Comparison of ENCODE assay signal across 29 cellular contexts in genomic region chr14:98208074-98208675, GRCh38.
DNase-seq lines count a peak whose midpoint lies in the region; ATAC-seq, FAIRE-seq and TF ChIP-seq lines count a peak whose summit lies in the region.
"Had no signal": no experiment of that assay in that cellular context is flagged by ENCODE, and none has a peak within 500 bp of the region (broad histone marks: within the 10 kb centered on the region; RNA-seq: fewer than 3 reads in every experiment).

No MANE protein-coding gene starts in this region.

- H3K36me3 ChIP-seq in DND-41 (ENCODE audit: insufficient read depth, low read length) (no peaks in the 10 kb centered on the region), H1 (ENCODE audit: control insufficient read depth in 2 of 4, insufficient read depth in 4 of 4, low read length in 3 of 4) (no peaks in the 10 kb centered on the region)
- H3K36me3 ChIP-seq: HAP-1, left lung, ovary had no signal

- POLR2A ChIA-PET in activated CD8-positive, alpha-beta T cell treated with anti-CD3 and anti-CD28 coated beads for 36 hours (lab: Charles Lee), result interaction anchor here (0.8 to 1.5 kb wide), 2 partner anchors 9 to 41 kb away, joined by 3 to 4 read pairs; no protein-coding TSS in a partner anchor
- POLR2A ChIA-PET in H1 (lab: Charles Lee; ENCODE audit: partially characterized antibody), result no interaction called here

- peaks cover 13% of the 10 kb centered on the region for H3K9me3 Mint-ChIP-seq in activated CD4-positive, alpha-beta T cell treated with anti-CD3 and anti-CD28 coated beads, Interleukin-2, amount 10 ng/mL, durations not matched to agents 24 days and 14 days
- H3K9me3 Mint-ChIP-seq in activated CD8-positive, alpha-beta T cell treated with anti-CD3 and anti-CD28 coated beads for 36 hours, result peaks cover 4% of the 10 kb centered on the region
- H3K9me3 Mint-ChIP-seq: activated B cell treated with CpG ODN at 0.5 μM for 24 hours, natural killer cell had no signal

- no peak for FAIRE-seq in H1 (lab: Jason Lieb, UNC)
- FAIRE-seq: A549, astrocyte, frontal cortex had no signal

- no peak overlapping the region for H2BK20ac ChIP-seq in H1 (ENCODE audit: low read length)

- CTCF ChIA-PET in activated CD8-positive, alpha-beta T cell treated with anti-CD3 and anti-CD28 coated beads for 36 hours (lab: Charles Lee), result interaction anchor here (1.2 to 2.5 kb wide), 2 partner anchors 11 to 1058 kb away, joined by 4 to 6 read pairs; no protein-coding TSS in a partner anchor
- CTCF ChIA-PET in H1 (lab: Charles Lee; ENCODE audit: partially characterized antibody), result interaction anchor here (1.4 kb wide), 1 partner anchor 1023 kb away, joined by 3 read pairs; no protein-coding TSS in a partner anchor

- TF ChIP-seq EP300 in H1 (IDR thresholded peaks at IDR 0.05; ENCODE audit: borderline replicate concordance in 1 of 2, low read depth in 2 of 2, low read length in 2 of 2), result no peak

- TF ChIP-seq POLR2A in H1 (IDR thresholded peaks at IDR 0.05; ENCODE audit: control extremely low read depth in 1 of 2, low read depth in 2 of 2, low read length in 2 of 2), result no peak

- H3K27me3 ChIP-seq in DND-41 (ENCODE audit: insufficient read depth, low read length, poor library complexity) (no peaks in the 10 kb centered on the region), H1 (replicated peaks in 1 of 4; ENCODE audit: control insufficient read depth in 3 of 4, extremely low read depth in 1 of 4, insufficient read depth in 3 of 4, low read length in 3 of 4) (no peaks in the 10 kb centered on the region)
- H3K27me3 ChIP-seq: left lung, ovary had no signal

- H3K4me2 ChIP-seq in DND-41 (ENCODE audit: insufficient read depth, low read length) (no peak overlapping the region), H1 (ENCODE audit: insufficient read depth in 1 of 2, low read depth in 2 of 2, low read length in 2 of 2) (no peak overlapping the region)
- H3K4me2 ChIP-seq: A549 had no signal

- peaks cover 4% of the 10 kb centered on the region for H3K36me3 Mint-ChIP-seq in activated CD4-positive, alpha-beta T cell treated with anti-CD3 and anti-CD28 coated beads, Interleukin-2, amount 10 ng/mL, durations not matched to agents 24 days and 14 days (ENCODE audit: low read depth)
- H3K36me3 Mint-ChIP-seq in activated CD8-positive, alpha-beta T cell treated with anti-CD3 and anti-CD28 coated beads for 36 hours (ENCODE audit: low read depth), result peaks cover 10% of the 10 kb centered on the region
- H3K36me3 Mint-ChIP-seq: natural killer cell had no signal

- H2BK12ac ChIP-seq in H1 (ENCODE audit: low read depth, low read length), result no peak overlapping the region

- H4K5ac ChIP-seq in H1 (ENCODE audit: insufficient read length, low read depth, low read length), result no peak overlapping the region

- no peak overlapping the region for H3K18ac ChIP-seq in H1 (ENCODE audit: extremely low read depth, low read length)

- H2AFZ ChIP-seq in DND-41 (ENCODE audit: low read depth, low read length) (no peak overlapping the region), H1 (ENCODE audit: low read length) (peak overlapping the region; percentile 46; the same call in 1 of the 2 replicates)

- WGBS in H1 (ENCODE audit: extremely low coverage in 1 of 2, insufficient coverage in 1 of 2, insufficient read length in 1 of 2, insufficient replicate concordance in 2 of 2, low coverage in 1 of 2, low lambda C conversion rate in 2 of 2, missing lambda C conversion rate in 1 of 2), 2 experiments, result 100% methylated on average over 1 of the region's 1 CpG; no CpG with 5 or more reads in 1 of the 2 experiments

- H4K91ac ChIP-seq in H1 (replicated peaks; ENCODE audit: insufficient read length, low read length), result no peak overlapping the region

- DNase-seq in activated CD4-positive, alpha-beta T cell treated with anti-CD3 and anti-CD28 coated beads, Interleukin-2, amount 10 ng/mL, durations not matched to agents 24 days and 14 days, result no peak
- DNase-seq in activated CD4-positive, alpha-beta T cell treated with anti-CD3 and anti-CD28 coated beads, Interleukin-2, amount 50 U/mL, for 4 hours, result no peak
- DNase-seq in DND-41, result peak; percentile 43
- no peak for DNase-seq in activated CD8-positive, alpha-beta T cell treated with anti-CD3 and anti-CD28 coated beads for 36 hours
- DNase-seq in H1 (ENCODE audit: low read depth in 1 of 2, low spot score in 2 of 2), result no peak
- no peak for DNase-seq in DMS79 (lab: John Stamatoyannopoulos, UW)
- DNase-seq: activated B cell treated with CpG ODN at 0.5 μM for 24 hours; activated gamma-delta T cell treated with Interleukin-2 at 50 U/mL for 16 hours; cerebellar nuclear complex; effector CD4-positive, alpha-beta T cell; erythroblast; hippocampal formation; KBM-7; left lung; natural killer cell; NCI-H187; NCI-H526 treated with DMSO at 0.1 percent for 48 hours; ovary; RPMI8226; stimulated activated CD4-positive, alpha-beta T cell treated with anti-CD3 and anti-CD28 coated beads, Interleukin-4, amount 100 ng/mL, for 1 hour; T1000; trophoblast cell had no signal

- peak overlapping the region; percentile 99 for H3K27ac ChIP-seq in DND-41 (ENCODE audit: low read length)
- H3K27ac ChIP-seq in H1 (ENCODE audit: low read depth, low read length), result no peak overlapping the region
- H3K27ac ChIP-seq: A549, left lung, ovary had no signal

- no peaks in the 10 kb centered on the region for H3K9me3 ChIP-seq in DND-41 (ENCODE audit: insufficient read depth, low read length, severe bottlenecking)
- no peaks in the 10 kb centered on the region for H3K9me3 ChIP-seq in H1 (ENCODE audit: insufficient read depth in 2 of 2, low read depth in 1 of 2, low read length in 1 of 2)
- H3K9me3 ChIP-seq: A549, HAP-1, left lung, ovary had no signal

- H3K23me2 ChIP-seq in H1 (ENCODE audit: low read depth, low read length), result no peaks in the 10 kb centered on the region

- H3K4me3 Mint-ChIP-seq in activated CD4-positive, alpha-beta T cell treated with anti-CD3 and anti-CD28 coated beads, Interleukin-2, amount 10 ng/mL, durations not matched to agents 24 days and 14 days, result peak overlapping the region; percentile 47
- peak overlapping the region; percentile 32 for H3K4me3 Mint-ChIP-seq in activated CD8-positive, alpha-beta T cell treated with anti-CD3 and anti-CD28 coated beads for 36 hours
- H3K4me3 Mint-ChIP-seq: activated B cell treated with CpG ODN at 0.5 μM for 24 hours, B cell, natural killer cell had no signal

- H4K20me1 ChIP-seq in DND-41 (ENCODE audit: insufficient read depth, low read length) (no peaks in the 10 kb centered on the region), H1 (replicated peaks in 1 of 2; ENCODE audit: control insufficient read depth in 1 of 2, insufficient read depth in 2 of 2, low read length in 2 of 2) (no peaks in the 10 kb centered on the region)

- H3K4me1 ChIP-seq in DND-41 (ENCODE audit: insufficient read depth, low read length), result peaks cover 100% of the 10 kb centered on the region
- H3K4me1 ChIP-seq in H1 (replicated peaks in 1 of 4; ENCODE audit: control insufficient read depth in 3 of 4, insufficient read depth in 4 of 4, low read length in 3 of 4), result peaks cover 0 to 6% (median 5%) of the 10 kb centered on the region in 4 experiments; a peak in 5 of 7 replicates
- H3K4me1 ChIP-seq: A549, HAP-1, left lung had no signal

- H3K4me1 Mint-ChIP-seq in activated CD4-positive, alpha-beta T cell treated with anti-CD3 and anti-CD28 coated beads, Interleukin-2, amount 10 ng/mL, durations not matched to agents 24 days and 14 days, result peaks cover 69% of the 10 kb centered on the region
- peaks cover 91% of the 10 kb centered on the region for H3K4me1 Mint-ChIP-seq in activated CD8-positive, alpha-beta T cell treated with anti-CD3 and anti-CD28 coated beads for 36 hours (ENCODE audit: low read depth)
- H3K4me1 Mint-ChIP-seq: activated B cell treated with CpG ODN at 0.5 μM for 24 hours, B cell had no signal

- H4K8ac ChIP-seq in H1 (ENCODE audit: extremely low read depth, insufficient read depth, low read length), result no peak overlapping the region

- H3K4me3 ChIP-seq in DND-41 (ENCODE audit: low read depth in 1 of 2, low read length in 2 of 2), result no peak overlapping the region
- no peak overlapping the region for H3K4me3 ChIP-seq in H1 (ENCODE audit: extremely low read depth in 1 of 4, insufficient read depth in 2 of 4, low read depth in 3 of 4, low read length in 4 of 4)
- H3K4me3 ChIP-seq: A549, HAP-1, left lung, ovary had no signal

- no peaks in the 10 kb centered on the region for H3K79me1 ChIP-seq in H1 (ENCODE audit: low read depth, low read length)

- no peak overlapping the region for H2AK5ac ChIP-seq in H1 (ENCODE audit: low read depth, low read length)

- 0 out of 2 replicates have a peak overlapping the region, but pooled peaks have one; percentile 2 for H2BK5ac ChIP-seq in H1 (ENCODE audit: low read depth, low read length)

- intact Hi-C loops in activated CD4-positive, alpha-beta T cell treated with anti-CD3 and anti-CD28 coated beads, Interleukin-2, amount 10 ng/mL, durations not matched to agents 24 days and 14 days (cut with micrococcal nuclease), result loop anchor here (2.0 kb wide), 1 partner anchor 13 kb away; no protein-coding TSS in a partner anchor
- intact Hi-C loops in activated CD8-positive, alpha-beta T cell treated with anti-CD3 and anti-CD28 coated beads for 36 hours (cut with micrococcal nuclease), result no loop called here

- H3K9ac ChIP-seq in DND-41 (ENCODE audit: low read depth, low read length) (peak overlapping the region; percentile 76), H1 (replicated peaks in 1 of 4; ENCODE audit: extremely low read depth in 1 of 4, low read depth in 3 of 4, low read length in 3 of 4) (no peak overlapping the region)

- no peak overlapping the region for H3K56ac ChIP-seq in H1 (replicated peaks; ENCODE audit: insufficient read length, low read depth, low read length)

- peak overlapping the region; percentile 4 for H2BK120ac ChIP-seq in H1 (replicated peaks; ENCODE audit: low read depth, low read length)

- no peak overlapping the region for H3K23ac ChIP-seq in H1 (ENCODE audit: insufficient read length)

- H3K14ac ChIP-seq in H1 (ENCODE audit: insufficient read length), result no peak overlapping the region

- H3K27ac Mint-ChIP-seq in activated CD4-positive, alpha-beta T cell treated with anti-CD3 and anti-CD28 coated beads, Interleukin-2, amount 10 ng/mL, durations not matched to agents 24 days and 14 days, result peak overlapping the region; percentile 64
- H3K27ac Mint-ChIP-seq in activated CD8-positive, alpha-beta T cell treated with anti-CD3 and anti-CD28 coated beads for 36 hours, result peak overlapping the region; percentile 94
- H3K27ac Mint-ChIP-seq: activated B cell treated with CpG ODN at 0.5 μM for 24 hours, B cell, natural killer cell had no signal

- no peak for TF ChIP-seq CTCF in DND-41 (IDR thresholded peaks at IDR 0.05; ENCODE audit: borderline replicate concordance, extremely low read depth, low read length, poor library complexity, severe bottlenecking)
- no peak for TF ChIP-seq CTCF in activated CD8-positive, alpha-beta T cell treated with anti-CD3 and anti-CD28 coated beads for 36 hours (IDR thresholded peaks at IDR 0.05)
- TF ChIP-seq CTCF in H1 (IDR thresholded peaks at IDR 0.05; ENCODE audit: control extremely low read depth in 1 of 3, insufficient read depth in 1 of 3, low read depth in 1 of 3, low read length in 3 of 3), result no peak

- H3K27me3 Mint-ChIP-seq in activated CD4-positive, alpha-beta T cell treated with anti-CD3 and anti-CD28 coated beads, Interleukin-2, amount 10 ng/mL, durations not matched to agents 24 days and 14 days, result no peaks in the 10 kb centered on the region
- H3K27me3 Mint-ChIP-seq in activated CD8-positive, alpha-beta T cell treated with anti-CD3 and anti-CD28 coated beads for 36 hours, result no peaks in the 10 kb centered on the region
- H3K27me3 Mint-ChIP-seq: activated B cell treated with CpG ODN at 0.5 μM for 24 hours, B cell had no signal

- 0 out of 2 replicates have a peak overlapping the region, but pooled peaks have one; percentile 2 for H2BK15ac ChIP-seq in H1 (ENCODE audit: low read length)

- ATAC-seq in DND-41 (ENCODE audit: insufficient read depth, low read depth), result no peak
- ATAC-seq in activated CD8-positive, alpha-beta T cell treated with anti-CD3 and anti-CD28 coated beads for 36 hours, result no peak
- no peak for ATAC-seq in GM18861 (IDR thresholded peaks at IDR 0.05; ENCODE audit: unreplicated experiment)
- ATAC-seq in GM21447 (IDR thresholded peaks at IDR 0.05; ENCODE audit: unreplicated experiment), result no peak
- ATAC-seq: A549, left lung, natural killer cell had no signal

- no peak overlapping the region for H3K4ac ChIP-seq in H1 (replicated peaks; ENCODE audit: insufficient read length, low read depth, low read length)

- peaks cover 46% of the 10 kb centered on the region for H3K79me2 ChIP-seq in DND-41 (ENCODE audit: insufficient read depth, low read length)
- peaks cover 0 to 3% of the 10 kb centered on the region in 2 experiments; a peak in 1 of 4 replicates for H3K79me2 ChIP-seq in H1 (ENCODE audit: control insufficient read depth in 1 of 2, insufficient read depth in 2 of 2, low read length in 2 of 2)

- no peak for TF ChIP-seq RAD21 in H1 (IDR thresholded peaks at IDR 0.05 in 1 of 2, conservative IDR thresholded peaks at IDR 0.05 in 1 of 2; ENCODE audit: low read depth in 2 of 2, low read length in 2 of 2)
